32 cellular contexts compared by ENCODE assay signal in the genomic region with DNA sequence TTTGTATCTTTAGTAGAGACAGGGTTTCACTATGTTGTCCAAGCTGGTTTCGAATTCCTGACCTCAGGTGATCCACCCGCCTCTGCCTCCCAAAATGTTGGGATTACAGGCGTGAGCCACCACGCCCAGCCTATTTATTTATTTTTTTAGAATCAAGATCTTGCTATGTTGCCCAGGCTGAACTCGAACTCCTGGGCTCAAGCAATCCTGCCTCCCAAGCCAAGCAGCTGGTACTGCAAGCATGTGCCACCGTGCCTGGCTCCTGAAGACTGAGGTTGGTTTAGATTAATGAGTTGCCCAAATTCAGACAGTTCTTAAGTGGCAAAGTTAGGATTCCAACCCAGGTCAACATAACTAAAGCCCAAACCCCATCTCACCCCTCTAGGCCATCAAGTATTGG. TPM values are rescaled to one million over a fixed set of nuclear protein-coding genes. Genes with fewer than 3 reads are reported as not detected.
"Had no signal": no experiment of that assay in that cellular context is flagged by ENCODE, and none has a peak within 500 bp of the region (broad histone marks: within the 10 kb centered on the region; RNA-seq: fewer than 3 reads in every experiment).

No MANE protein-coding gene starts in this region.

- H3K9me3 ChIP-seq: ovary, psoas muscle, spleen, suprapubic skin, testis, tibial artery, transverse colon, upper lobe of right lung, uterus had no signal

- H3K79me2 ChIP-seq: parathyroid adenoma had no signal

- H3K27ac ChIP-seq: neural progenitor cell, ovary, parathyroid adenoma, skin epidermis, spleen, suprapubic skin, testis, tibial artery, transverse colon, upper lobe of right lung, uterus had no signal

- DNase-seq: natural killer cell; occipital lobe; ovary; psoas muscle; right cardiac atrium; spleen; stimulated activated CD4-positive, alpha-beta T cell treated with anti-CD3 and anti-CD28 coated beads, Interleukin-12 subunit alpha, Interleukin-12 subunit beta, amount 100 ng/mL, for 4 hours; stimulated activated CD4-positive, alpha-beta T cell treated with anti-CD3 and anti-CD28 coated beads, Interleukin-1b, Interleukin-23, amount 100 ng/mL, for 48 hours; stimulated activated CD4-positive, alpha-beta T cell treated with anti-CD3 and anti-CD28 coated beads, Interleukin-4, amount 100 ng/mL, for 1 hour; stimulated activated CD4-positive, alpha-beta T cell treated with anti-CD3 and anti-CD28 coated beads, Interleukin-4, amount 100 ng/mL, for 4 hours; stimulated activated CD8-positive, alpha-beta memory T cell treated with anti-CD3 and anti-CD28 coated beads, Interleukin-4, amount 100 ng/mL, for 48 hours; stimulated activated naive CD4-positive, alpha-beta T cell; stimulated activated naive CD8-positive, alpha-beta T cell treated with anti-CD3 and anti-CD28 coated beads, Interleukin-15, amount 100 ng/mL, for 72 hours; stimulated activated naive CD8-positive, alpha-beta T cell treated with anti-CD3 and anti-CD28 coated beads, Interleukin-15, Interleukin-2, amounts not matched to agents 100 U/mL and 50 U/mL, for 24 hours; substantia nigra; testis; tibial artery; transverse colon; upper lobe of right lung; uterus had no signal

- H3K4me1 ChIP-seq: neural progenitor cell, parathyroid adenoma, testis, uterus had no signal

- H3K27me3 Mint-ChIP-seq: stimulated activated memory B cell treated with anti-CD40 and anti-IgM and Interleukin-4, amounts not matched to agents 10 μg/mL and 1 μg/mL and 100 μg/mL, for 72 hours; stimulated activated naive CD8-positive, alpha-beta T cell treated with anti-CD3 and anti-CD28 coated beads, Interleukin-15, amount 100 ng/mL, for 72 hours had no signal

- H3K9ac ChIP-seq: neural progenitor cell, parathyroid adenoma had no signal

- H3K27me3 ChIP-seq: ovary, spleen, suprapubic skin, testis, tibial artery, transverse colon, upper lobe of right lung, uterus had no signal

- H3K36me3 ChIP-seq: neural progenitor cell, ovary, uterus had no signal

- H3K27ac Mint-ChIP-seq: natural killer cell; nephron; neural progenitor cell; progenitor cell of endocrine pancreas; stimulated activated memory B cell treated with anti-CD40 and anti-IgM and Interleukin-4, amounts not matched to agents 10 μg/mL and 1 μg/mL and 100 μg/mL, for 72 hours; stimulated activated naive CD8-positive, alpha-beta T cell treated with anti-CD3 and anti-CD28 coated beads, Interleukin-15, amount 100 ng/mL, for 72 hours; type B pancreatic cell had no signal

- H2AFZ ChIP-seq: neural progenitor cell, parathyroid adenoma had no signal

- H3K4me2 ChIP-seq: neural progenitor cell, smooth muscle cell had no signal

- H3K36me3 Mint-ChIP-seq: natural killer cell had no signal

- H3K9me3 Mint-ChIP-seq: natural killer cell; nephron; neural progenitor cell; stimulated activated memory B cell treated with anti-CD40 and anti-IgM and Interleukin-4, amounts not matched to agents 10 μg/mL and 1 μg/mL and 100 μg/mL, for 72 hours; stimulated activated naive CD8-positive, alpha-beta T cell treated with anti-CD3 and anti-CD28 coated beads, Interleukin-15, amount 100 ng/mL, for 72 hours; type B pancreatic cell had no signal

- ATAC-seq: natural killer cell; right cardiac atrium; sciatic nerve; stimulated activated memory B cell treated with anti-CD40 and anti-IgM and Interleukin-4, amounts not matched to agents 10 μg/mL and 1 μg/mL and 100 μg/mL, for 72 hours; stimulated activated naive CD8-positive, alpha-beta T cell treated with anti-CD3 and anti-CD28 coated beads, Interleukin-15, amount 100 ng/mL, for 72 hours; stimulated activated naive CD8-positive, alpha-beta T cell treated with anti-CD3 and anti-CD28 coated beads, Interleukin-15, Interleukin-2, amounts not matched to agents 100 U/mL and 50 U/mL, for 24 hours; upper lobe of right lung had no signal

- H3K4me3 ChIP-seq: neural progenitor cell, ovary, psoas muscle, skin epidermis, smooth muscle cell, spleen, suprapubic skin, testis, tibial artery, transverse colon, upper lobe of right lung, uterus had no signal

- H3K4me3 Mint-ChIP-seq: natural killer cell; nephron; neural progenitor cell; stimulated activated memory B cell treated with anti-CD40 and anti-IgM and Interleukin-4, amounts not matched to agents 10 μg/mL and 1 μg/mL and 100 μg/mL, for 72 hours; stimulated activated naive CD8-positive, alpha-beta T cell treated with anti-CD3 and anti-CD28 coated beads, Interleukin-15, amount 100 ng/mL, for 72 hours; type B pancreatic cell had no signal

RNA-seq across cellular contexts. Expression of gene SLC52A1, which starts 7.9 kb away (rescaled TPM):
- total RNA-seq: natural killer cell, occipital lobe, osteoblast, progenitor cell of endocrine pancreas, psoas muscle, right cardiac atrium, sciatic nerve had no signal
- polyA plus RNA-seq: neural cell, ovary, right cardiac atrium had no signal

RNA-seq across cellular contexts. Expression of gene INCA1, which starts 30.0 kb away (rescaled TPM):
- total RNA-seq: smooth muscle cell had no signal
